In the genomic region with DNA sequence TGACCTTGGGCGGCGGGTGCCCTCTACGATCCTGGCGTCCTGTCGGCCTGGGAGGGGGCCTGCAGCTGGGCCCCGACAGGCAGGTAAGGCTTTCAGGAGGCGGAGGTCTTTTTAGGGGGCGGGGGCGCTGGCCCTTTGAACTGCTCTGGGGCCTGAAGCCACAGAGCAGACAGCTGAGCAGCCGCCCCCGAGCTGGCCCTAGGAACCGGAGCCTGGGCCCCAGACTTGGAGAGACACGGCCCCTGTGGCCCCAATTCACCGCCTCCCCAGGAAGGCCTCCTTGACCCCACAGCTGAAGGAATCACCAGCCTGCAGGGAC, we compare ENCODE assay signal across 8 cellular contexts. TPM values are rescaled to one million over a fixed set of nuclear protein-coding genes. Genes with fewer than 3 reads are reported as not detected.
DNase-seq lines count a peak whose midpoint lies in the region; ATAC-seq and TF ChIP-seq lines count a peak whose summit lies in the region.

No MANE protein-coding gene starts in this region.

- H4K20me1 ChIP-seq in DOHH2 (ENCODE audit: control insufficient read depth, insufficient read depth, low read depth, low read length) (peaks cover 7% of the 10 kb centered on the region; the same call in 1 of the 2 replicates), PC-9 (ENCODE audit: insufficient read depth) (no peaks in the 10 kb centered on the region)

- no peak for TF ChIP-seq POLR2A in esophagus squamous epithelium (IDR thresholded peaks at IDR 0.05)

- H2AFZ ChIP-seq in PC-9 (peak overlapping the region; percentile 56), parathyroid adenoma (peak overlapping the region; percentile 83)

- TF ChIP-seq CTCF in DOHH2 (IDR thresholded peaks at IDR 0.05; ENCODE audit: low read depth, low read length, poor library complexity, severe bottlenecking) (no peak), PC-9 (conservative IDR thresholded peaks at IDR 0.05) (no peak), esophagus squamous epithelium (IDR thresholded peaks at IDR 0.05) (no peak), parathyroid adenoma (IDR thresholded peaks at IDR 0.05) (no peak)

- H3K9me3 ChIP-seq in DOHH2 (ENCODE audit: control insufficient read depth, insufficient read depth, low read length): no peaks in the 10 kb centered on the region; the same call in 1 of the 2 replicates
- H3K9me3 ChIP-seq in PC-9 (ENCODE audit: insufficient read depth, low read depth): no peaks in the 10 kb centered on the region
- H3K9me3 ChIP-seq in esophagus squamous epithelium: no peaks in the 10 kb centered on the region
- H3K9me3 ChIP-seq in parathyroid adenoma (ENCODE audit: control insufficient read depth, low read length): no peaks in the 10 kb centered on the region

- H3K4me1 ChIP-seq in DOHH2 (ENCODE audit: control insufficient read depth, low read length) (peaks cover 44% of the 10 kb centered on the region), PC-9 (replicated peaks; ENCODE audit: insufficient read depth) (peaks cover 55% of the 10 kb centered on the region), esophagus squamous epithelium (peaks cover 48 to 62% (median 49%) of the 10 kb centered on the region in 3 donors), parathyroid adenoma (peaks cover 13% of the 10 kb centered on the region)

- H3K4me3 ChIP-seq in DOHH2 (ENCODE audit: low read length) (peak overlapping the region; percentile 72), PC-9 (peak overlapping the region; percentile 57), esophagus squamous epithelium (peak overlapping the region; percentile 77 to 100 (median 88)), parathyroid adenoma (ENCODE audit: low read depth, low read length) (peak overlapping the region; percentile 68)

- H3K79me2 ChIP-seq in DOHH2 (ENCODE audit: control insufficient read depth, low read length) (peaks cover 37% of the 10 kb centered on the region), PC-9 (ENCODE audit: low read depth) (peaks cover 7% of the 10 kb centered on the region; the same call in 1 of the 2 replicates), parathyroid adenoma (no peaks in the 10 kb centered on the region)

- WGBS in esophagus squamous epithelium, 2 donors: 0% methylated on average over 3 of the region's 14 CpGs; no CpG with 5 or more reads in 1 of the 2 donors

- CTCF ChIA-PET in PC-9 (lab: Charles Lee): no interaction called here

- DNase-seq in PC-9 (no peak), esophagus squamous epithelium (lab: John Stamatoyannopoulos, UW) (no peak), midbrain (lab: John Stamatoyannopoulos, UW) (no peak), DMS79 (lab: John Stamatoyannopoulos, UW) (no peak)
- DNase-seq in activated CD8-positive, alpha-beta memory T cell treated with anti-CD3 and anti-CD28 coated beads, Interleukin-2, amount 50 U/mL, for 48 hours: no peak

- ATAC-seq in HG02981 (IDR thresholded peaks at IDR 0.05; ENCODE audit: unreplicated experiment): no peak

- TSS peak; percentile 39 for BruUV-seq in PC-9 (replicated peaks; lab: Mats Ljungman, UMichigan)

- peak overlapping the region; percentile 35 for H3K9ac ChIP-seq in parathyroid adenoma

- H3K36me3 ChIP-seq in DOHH2 (ENCODE audit: control insufficient read depth, low read length): peaks cover 6% of the 10 kb centered on the region; the same call in 1 of the 2 replicates
- no peaks in the 10 kb centered on the region for H3K36me3 ChIP-seq in PC-9 (ENCODE audit: low read depth)
- no peaks in the 10 kb centered on the region for H3K36me3 ChIP-seq in esophagus squamous epithelium
- no peaks in the 10 kb centered on the region for H3K36me3 ChIP-seq in parathyroid adenoma (ENCODE audit: control insufficient read depth, insufficient read depth, low read length)

- H3F3A ChIP-seq in DOHH2 (ENCODE audit: control insufficient read depth, insufficient read depth) (peaks cover 3% of the 10 kb centered on the region; the same call in 1 of the 2 replicates), PC-9 (ENCODE audit: insufficient read depth, low read depth) (peaks cover 34% of the 10 kb centered on the region)

- intact Hi-C loops in PC-9 (cut with micrococcal nuclease; ENCODE audit: unreplicated experiment) (loop anchor here (2.0 kb wide), 1 partner anchor 20 kb away; no protein-coding TSS in a partner anchor), esophagus squamous epithelium (cut with DNase I) (no loop called here)

- no peak overlapping the region for H3K27ac ChIP-seq in DOHH2 (ENCODE audit: low read depth, low read length)
- H3K27ac ChIP-seq in PC-9: no peak overlapping the region
- peak overlapping the region; percentile 81 to 98 (median 94) for H3K27ac ChIP-seq in esophagus squamous epithelium
- H3K27ac ChIP-seq in parathyroid adenoma: no peak overlapping the region

- POLR2A ChIA-PET in PC-9 (lab: Charles Lee; ENCODE audit: unreplicated experiment): no interaction called here

- H3K4me2 ChIP-seq in DOHH2 (ENCODE audit: low read length) (peak overlapping the region; percentile 86), PC-9 (peak overlapping the region; percentile 78), parathyroid adenoma (ENCODE audit: low read length) (peak overlapping the region; percentile 98)

- H3K27me3 ChIP-seq in DOHH2 (ENCODE audit: control insufficient read depth, low read length): 0 out of 2 replicates have a peak, but pooled peaks cover 2% of the 10 kb centered on the region
- no peaks in the 10 kb centered on the region for H3K27me3 ChIP-seq in PC-9 (ENCODE audit: insufficient read depth, low read depth)
- H3K27me3 ChIP-seq in esophagus squamous epithelium: no peaks in the 10 kb centered on the region
- H3K27me3 ChIP-seq in parathyroid adenoma (ENCODE audit: control insufficient read depth, insufficient read depth, low read length): no peaks in the 10 kb centered on the region

- no peaks in the 10 kb centered on the region for H3K9me2 ChIP-seq in DOHH2 (replicated peaks; ENCODE audit: control insufficient read depth, low read length)
- no peaks in the 10 kb centered on the region for H3K9me2 ChIP-seq in PC-9 (ENCODE audit: insufficient read depth)

RNA-seq across cellular contexts. Expression of a gene that starts 0.5 kb away (rescaled TPM):
- total RNA-seq in PC-9 (2021) (24.9 and 25.9 TPM in 2 replicates), esophagus squamous epithelium (10 to 100 TPM; 14.6 to 34.0 (median 26.6) TPM)

RNA-seq across cellular contexts. Expression of a gene that starts 23.8 kb away (rescaled TPM):
- total RNA-seq in PC-9 (2021) (40.3 and 41.4 TPM in 2 replicates), esophagus squamous epithelium (10 to 100 TPM; 15.6 to 21.7 (median 20.5) TPM)

Comparison
In these comparisons a context has a peak if more than half of its experiments do, and no peak if none do; other contexts are left out.
1. H3K27ac ChIP-seq: peak in esophagus squamous epithelium (4 of 4); none in DOHH2 (single experiment), PC-9 (single experiment) and parathyroid adenoma (single experiment).
2. Peak in every context shown above with its lines, with median percentiles within 50 percentile points of each other: H3K4me2 ChIP-seq and H3K4me3 ChIP-seq.